ENCODE assay signal across 1 cellular context in the genomic region with DNA sequence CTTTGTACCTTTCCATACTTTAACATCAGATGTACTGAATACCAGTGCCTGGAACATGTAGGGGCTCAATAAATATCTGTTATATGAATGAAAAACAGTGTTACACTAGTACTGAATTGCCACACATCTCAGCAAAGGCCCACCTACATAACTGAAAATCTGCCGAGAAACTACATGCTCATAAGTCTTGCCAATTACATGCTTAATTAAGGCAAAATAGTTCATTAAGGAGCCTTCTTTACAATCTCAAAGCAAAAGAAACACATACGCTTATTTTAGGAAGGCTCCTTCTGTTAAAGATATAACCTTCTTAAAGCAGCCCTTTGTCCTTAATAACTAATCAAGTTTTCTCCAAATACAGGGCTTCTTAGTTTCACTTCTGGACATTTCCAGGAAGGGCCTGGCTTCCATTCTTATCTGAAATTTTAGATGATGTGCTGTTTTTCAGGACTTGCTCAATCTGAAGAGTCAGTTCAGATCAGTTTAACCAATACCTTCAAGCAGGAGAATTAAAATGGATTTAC.
TF ChIP-seq lines count a peak whose summit lies in the region.

No MANE protein-coding gene starts in this region.

TF ChIP-seq in GM23338, 12 proteins besides CTCF, POLR2A, EP300 and RAD21 (continued from another document):
- TF ChIP-seq ZNF462 (CRISPR knock-in tag; IDR thresholded peaks at IDR 0.05), result no peak
- no peak for TF ChIP-seq JUNB (IDR thresholded peaks at IDR 0.05; ENCODE audit: unreplicated experiment)
- no peak for TF ChIP-seq ZNF114 (CRISPR knock-in tag; IDR thresholded peaks at IDR 0.05)
- TF ChIP-seq, protein P1, sequence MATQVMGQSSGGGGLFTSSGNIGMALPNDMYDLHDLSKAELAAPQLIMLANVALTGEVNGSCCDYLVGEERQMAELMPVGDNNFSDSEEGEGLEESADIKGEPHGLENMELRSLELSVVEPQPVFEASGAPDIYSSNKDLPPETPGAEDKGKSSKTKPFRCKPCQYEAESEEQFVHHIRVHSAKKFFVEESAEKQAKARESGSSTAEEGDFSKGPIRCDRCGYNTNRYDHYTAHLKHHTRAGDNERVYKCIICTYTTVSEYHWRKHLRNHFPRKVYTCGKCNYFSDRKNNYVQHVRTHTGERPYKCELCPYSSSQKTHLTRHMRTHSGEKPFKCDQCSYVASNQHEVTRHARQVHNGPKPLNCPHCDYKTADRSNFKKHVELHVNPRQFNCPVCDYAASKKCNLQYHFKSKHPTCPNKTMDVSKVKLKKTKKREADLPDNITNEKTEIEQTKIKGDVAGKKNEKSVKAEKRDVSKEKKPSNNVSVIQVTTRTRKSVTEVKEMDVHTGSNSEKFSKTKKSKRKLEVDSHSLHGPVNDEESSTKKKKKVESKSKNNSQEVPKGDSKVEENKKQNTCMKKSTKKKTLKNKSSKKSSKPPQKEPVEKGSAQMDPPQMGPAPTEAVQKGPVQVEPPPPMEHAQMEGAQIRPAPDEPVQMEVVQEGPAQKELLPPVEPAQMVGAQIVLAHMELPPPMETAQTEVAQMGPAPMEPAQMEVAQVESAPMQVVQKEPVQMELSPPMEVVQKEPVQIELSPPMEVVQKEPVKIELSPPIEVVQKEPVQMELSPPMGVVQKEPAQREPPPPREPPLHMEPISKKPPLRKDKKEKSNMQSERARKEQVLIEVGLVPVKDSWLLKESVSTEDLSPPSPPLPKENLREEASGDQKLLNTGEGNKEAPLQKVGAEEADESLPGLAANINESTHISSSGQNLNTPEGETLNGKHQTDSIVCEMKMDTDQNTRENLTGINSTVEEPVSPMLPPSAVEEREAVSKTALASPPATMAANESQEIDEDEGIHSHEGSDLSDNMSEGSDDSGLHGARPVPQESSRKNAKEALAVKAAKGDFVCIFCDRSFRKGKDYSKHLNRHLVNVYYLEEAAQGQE (IDR thresholded peaks at IDR 0.05; ENCODE audit: unreplicated experiment), result no peak
- TF ChIP-seq CREB1 (CRISPR knock-in tag; IDR thresholded peaks at IDR 0.05; ENCODE audit: low read depth), result no peak
- TF ChIP-seq STAT1 (IDR thresholded peaks at IDR 0.05; ENCODE audit: unreplicated experiment), result no peak
TF ChIP-seq in GM23338: peak in this region for 0.
